In genomic region chr7:136549756-136550155, GRCh38 we compare ENCODE assay signal across 18 cellular contexts.
"Had no signal": no experiment of that assay in that cellular context is flagged by ENCODE, and none has a peak within 500 bp of the region (broad histone marks: within the 10 kb centered on the region; RNA-seq: fewer than 3 reads in every experiment).

No MANE protein-coding gene starts in this region.

- DNase-seq: Karpas-422, KG1, MG63, NCI-H1092 treated with DMSO at 0.1 percent for 48 hours, NCI-H1436, NCI-H187, NCI-H2029, NCI-H2081 treated with DMSO at 0.1 percent for 48 hours, NCI-H2227 treated with DMSO at 0.1 percent for 48 hours, NCI-H446, NCI-H510A, NCI-H524 treated with DMSO at 0.1 percent for 48 hours, NCI-H774, SHP77, T-helper 1 cell had no signal

- ATAC-seq: SK-N-SH treated with all-trans-retinoic acid at 6 μM for 48 hours had no signal

- H3K4me3 ChIP-seq: MG63 had no signal

- H3K27ac ChIP-seq: RWPE1 had no signal

- FAIRE-seq: RCC 7860 had no signal

- H3K36me3 ChIP-seq: MG63 had no signal

- H3K27me3 ChIP-seq: MG63 had no signal

- H3K9me3 ChIP-seq: MG63 had no signal
